In the genomic region with DNA sequence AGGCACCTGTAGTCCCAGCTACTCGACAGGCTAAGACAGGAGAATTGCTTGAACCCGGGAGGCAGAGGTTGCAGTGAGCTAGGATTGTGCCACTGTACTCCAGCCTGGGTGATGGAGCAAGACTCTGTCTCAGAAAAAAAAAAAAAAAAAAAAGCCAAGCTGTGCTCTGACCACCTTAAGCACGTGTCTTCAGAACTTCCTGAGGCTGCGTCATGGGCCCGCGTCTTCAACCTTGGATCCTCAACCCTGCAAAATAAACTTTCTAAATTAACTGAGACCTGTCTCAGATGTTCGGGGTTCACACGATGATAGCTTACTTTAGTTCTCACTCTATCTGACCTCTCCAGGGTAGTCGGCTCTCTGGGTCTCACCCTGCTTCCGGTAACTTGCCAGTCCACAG, we compare ENCODE assay signal across 1 cellular context.
TF ChIP-seq lines count a peak whose summit lies in the region.

No MANE protein-coding gene starts in this region.

TF ChIP-seq in GM23338, 12 proteins besides CTCF, POLR2A, EP300 and RAD21:
- TF ChIP-seq, protein P1, sequence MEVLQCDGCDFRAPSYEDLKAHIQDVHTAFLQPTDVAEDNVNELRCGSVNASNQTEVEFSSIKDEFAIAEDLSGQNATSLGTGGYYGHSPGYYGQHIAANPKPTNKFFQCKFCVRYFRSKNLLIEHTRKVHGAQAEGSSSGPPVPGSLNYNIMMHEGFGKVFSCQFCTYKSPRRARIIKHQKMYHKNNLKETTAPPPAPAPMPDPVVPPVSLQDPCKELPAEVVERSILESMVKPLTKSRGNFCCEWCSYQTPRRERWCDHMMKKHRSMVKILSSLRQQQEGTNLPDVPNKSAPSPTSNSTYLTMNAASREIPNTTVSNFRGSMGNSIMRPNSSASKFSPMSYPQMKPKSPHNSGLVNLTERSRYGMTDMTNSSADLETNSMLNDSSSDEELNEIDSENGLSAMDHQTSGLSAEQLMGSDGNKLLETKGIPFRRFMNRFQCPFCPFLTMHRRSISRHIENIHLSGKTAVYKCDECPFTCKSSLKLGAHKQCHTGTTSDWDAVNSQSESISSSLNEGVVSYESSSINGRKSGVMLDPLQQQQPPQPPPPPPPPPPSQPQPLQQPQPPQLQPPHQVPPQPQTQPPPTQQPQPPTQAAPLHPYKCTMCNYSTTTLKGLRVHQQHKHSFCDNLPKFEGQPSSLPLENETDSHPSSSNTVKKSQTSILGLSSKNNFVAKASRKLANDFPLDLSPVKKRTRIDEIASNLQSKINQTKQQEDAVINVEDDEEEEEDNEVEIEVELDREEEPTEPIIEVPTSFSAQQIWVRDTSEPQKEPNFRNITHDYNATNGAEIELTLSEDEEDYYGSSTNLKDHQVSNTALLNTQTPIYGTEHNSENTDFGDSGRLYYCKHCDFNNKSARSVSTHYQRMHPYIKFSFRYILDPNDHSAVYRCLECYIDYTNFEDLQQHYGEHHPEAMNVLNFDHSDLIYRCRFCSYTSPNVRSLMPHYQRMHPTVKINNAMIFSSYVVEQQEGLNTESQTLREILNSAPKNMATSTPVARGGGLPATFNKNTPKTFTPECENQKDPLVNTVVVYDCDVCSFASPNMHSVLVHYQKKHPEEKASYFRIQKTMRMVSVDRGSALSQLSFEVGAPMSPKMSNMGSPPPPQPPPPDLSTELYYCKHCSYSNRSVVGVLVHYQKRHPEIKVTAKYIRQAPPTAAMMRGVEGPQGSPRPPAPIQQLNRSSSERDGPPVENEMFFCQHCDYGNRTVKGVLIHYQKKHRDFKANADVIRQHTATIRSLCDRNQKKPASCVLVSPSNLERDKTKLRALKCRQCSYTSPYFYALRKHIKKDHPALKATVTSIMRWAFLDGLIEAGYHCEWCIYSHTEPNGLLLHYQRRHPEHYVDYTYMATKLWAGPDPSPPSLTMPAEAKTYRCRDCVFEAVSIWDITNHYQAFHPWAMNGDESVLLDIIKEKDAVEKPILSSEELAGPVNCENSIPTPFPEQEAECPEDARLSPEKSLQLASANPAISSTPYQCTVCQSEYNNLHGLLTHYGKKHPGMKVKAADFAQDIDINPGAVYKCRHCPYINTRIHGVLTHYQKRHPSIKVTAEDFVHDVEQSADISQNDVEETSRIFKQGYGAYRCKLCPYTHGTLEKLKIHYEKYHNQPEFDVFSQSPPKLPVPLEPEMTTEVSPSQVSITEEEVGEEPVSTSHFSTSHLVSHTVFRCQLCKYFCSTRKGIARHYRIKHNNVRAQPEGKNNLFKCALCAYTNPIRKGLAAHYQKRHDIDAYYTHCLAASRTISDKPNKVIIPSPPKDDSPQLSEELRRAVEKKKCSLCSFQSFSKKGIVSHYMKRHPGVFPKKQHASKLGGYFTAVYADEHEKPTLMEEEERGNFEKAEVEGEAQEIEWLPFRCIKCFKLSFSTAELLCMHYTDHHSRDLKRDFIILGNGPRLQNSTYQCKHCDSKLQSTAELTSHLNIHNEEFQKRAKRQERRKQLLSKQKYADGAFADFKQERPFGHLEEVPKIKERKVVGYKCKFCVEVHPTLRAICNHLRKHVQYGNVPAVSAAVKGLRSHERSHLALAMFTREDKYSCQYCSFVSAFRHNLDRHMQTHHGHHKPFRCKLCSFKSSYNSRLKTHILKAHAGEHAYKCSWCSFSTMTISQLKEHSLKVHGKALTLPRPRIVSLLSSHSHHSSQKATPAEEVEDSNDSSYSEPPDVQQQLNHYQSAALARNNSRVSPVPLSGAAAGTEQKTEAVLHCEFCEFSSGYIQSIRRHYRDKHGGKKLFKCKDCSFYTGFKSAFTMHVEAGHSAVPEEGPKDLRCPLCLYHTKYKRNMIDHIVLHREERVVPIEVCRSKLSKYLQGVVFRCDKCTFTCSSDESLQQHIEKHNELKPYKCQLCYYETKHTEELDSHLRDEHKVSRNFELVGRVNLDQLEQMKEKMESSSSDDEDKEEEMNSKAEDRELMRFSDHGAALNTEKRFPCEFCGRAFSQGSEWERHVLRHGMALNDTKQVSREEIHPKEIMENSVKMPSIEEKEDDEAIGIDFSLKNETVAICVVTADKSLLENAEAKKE (CRISPR knock-in tag; IDR thresholded peaks at IDR 0.05): no peak
- TF ChIP-seq, protein P2, sequence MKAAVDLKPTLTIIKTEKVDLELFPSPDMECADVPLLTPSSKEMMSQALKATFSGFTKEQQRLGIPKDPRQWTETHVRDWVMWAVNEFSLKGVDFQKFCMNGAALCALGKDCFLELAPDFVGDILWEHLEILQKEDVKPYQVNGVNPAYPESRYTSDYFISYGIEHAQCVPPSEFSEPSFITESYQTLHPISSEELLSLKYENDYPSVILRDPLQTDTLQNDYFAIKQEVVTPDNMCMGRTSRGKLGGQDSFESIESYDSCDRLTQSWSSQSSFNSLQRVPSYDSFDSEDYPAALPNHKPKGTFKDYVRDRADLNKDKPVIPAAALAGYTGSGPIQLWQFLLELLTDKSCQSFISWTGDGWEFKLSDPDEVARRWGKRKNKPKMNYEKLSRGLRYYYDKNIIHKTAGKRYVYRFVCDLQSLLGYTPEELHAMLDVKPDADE (IDR thresholded peaks at IDR 0.05): no peak
- no peak for TF ChIP-seq CREB1 (CRISPR knock-in tag; IDR thresholded peaks at IDR 0.05; ENCODE audit: low read depth)
